ENCODE assay signal across 14 cellular contexts in the genomic region with DNA sequence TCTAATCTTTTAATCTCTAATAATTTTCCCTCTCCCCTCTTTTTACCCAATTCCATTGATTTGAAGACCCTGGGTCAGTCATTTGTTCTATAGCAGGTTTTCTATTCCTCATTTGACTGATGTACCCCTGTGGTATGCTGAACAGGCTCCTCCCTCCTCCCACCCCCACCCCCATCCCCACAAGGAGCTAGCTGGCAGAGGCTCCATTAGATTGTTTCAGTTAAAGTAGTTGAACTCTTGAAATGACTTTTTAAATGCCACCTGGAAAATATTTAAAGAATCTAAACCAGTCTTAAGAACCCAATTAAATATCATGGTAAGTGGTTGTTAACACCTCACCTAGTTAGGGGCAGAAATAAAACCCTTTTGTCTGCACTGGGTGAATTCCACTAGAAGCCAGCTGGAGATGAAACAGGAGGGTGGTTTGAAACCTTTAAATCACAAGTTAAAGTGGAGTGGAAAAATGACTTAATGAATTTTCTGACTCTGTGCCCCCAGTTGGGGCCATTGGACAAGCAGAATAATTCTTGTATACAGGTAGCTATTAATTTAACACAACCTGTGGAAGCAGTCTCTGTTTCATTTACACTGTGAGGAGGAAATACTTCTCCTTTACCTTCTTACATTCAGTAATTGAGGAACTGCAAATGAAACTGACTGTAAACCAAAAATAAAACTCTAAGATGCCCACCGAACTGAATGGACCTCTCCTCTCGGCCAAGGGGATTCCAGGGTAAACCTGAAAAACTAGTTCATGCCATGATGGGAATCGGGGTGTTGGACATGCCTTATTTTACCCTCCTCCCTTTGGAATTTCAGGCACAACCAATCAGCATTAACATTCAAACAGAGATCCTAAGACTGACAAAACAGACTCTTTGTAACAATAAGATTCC. TPM values are rescaled to one million over a fixed set of nuclear protein-coding genes. Genes with fewer than 3 reads are reported as not detected.
A peak's percentile ranks its signal among the peaks of the same experiment; 100 is the strongest.
DNase-seq lines count a peak whose midpoint lies in the region; ATAC-seq and TF ChIP-seq lines count a peak whose summit lies in the region.
"Had no signal": no experiment of that assay in that cellular context is flagged by ENCODE, and none has a peak within 500 bp of the region (broad histone marks: within the 10 kb centered on the region; RNA-seq: fewer than 3 reads in every experiment).

No MANE protein-coding gene starts in this region.

- H3K9ac ChIP-seq in HUES64 (ENCODE audit: low read depth, low read length): peak overlapping the region; percentile 68

- peaks cover 19% of the 10 kb centered on the region for H3K9me3 Mint-ChIP-seq in mesothelial cell of epicardium

- 93% methylated on average over 3 of the region's 3 CpGs for WGBS in HUES64

- peak overlapping the region; percentile 88 for H3K27ac Mint-ChIP-seq in mesothelial cell of epicardium

- no peaks in the 10 kb centered on the region for H3K36me3 Mint-ChIP-seq in mesothelial cell of epicardium

- peak overlapping the region; percentile 83 for H3K27ac ChIP-seq in HUES64 (ENCODE audit: low read depth, low read length)
- H3K27ac ChIP-seq: ovary had no signal

- H3K4me3 ChIP-seq in H7 (ENCODE audit: insufficient read depth, low read depth, low read length) (no peak overlapping the region), HUES64 (ENCODE audit: low read length) (0 out of 2 replicates have a peak overlapping the region, but pooled peaks have one; percentile 9)
- H3K4me3 ChIP-seq: ovary had no signal

- H3K4me1 Mint-ChIP-seq in mesothelial cell of epicardium: peaks cover 4% of the 10 kb centered on the region

- DNase-seq in H7: peak; percentile 25
- DNase-seq in mesothelial cell of epicardium (ENCODE audit: low spot score in 2 of 2, unreplicated experiment in 2 of 2): no peak
- DNase-seq in AG08396 (ENCODE audit: low spot score): no peak
- no peak for DNase-seq in stimulated activated CD4-positive, alpha-beta T cell treated with anti-CD3 and anti-CD28 coated beads, Interleukin-4, amount 100 ng/mL, for 4 hours
- no peak for DNase-seq in epidermal melanocyte (ENCODE audit: insufficient read length, low spot score)
- DNase-seq in SKM-1 treated with dmso at 0.1 percent for 144 hours (lab: John Stamatoyannopoulos, UW; ENCODE audit: unreplicated experiment): no peak
- DNase-seq: activated CD4-positive, alpha-beta T cell treated with anti-CD3 and anti-CD28 coated beads for 1 hour; activated naive CD4-positive, alpha-beta T cell; COR-L47; NCI-H510A; ovary; stimulated activated CD4-positive, alpha-beta T cell treated with anti-CD3 and anti-CD28 coated beads, Interleukin-4, amount 100 ng/mL, for 1 hour had no signal

- peaks cover 16% of the 10 kb centered on the region for H3K4me1 ChIP-seq in HUES64 (ENCODE audit: insufficient read depth, low read length)

- H3K9me3 ChIP-seq in HUES64 (ENCODE audit: insufficient read depth, low read depth, low read length): no peaks in the 10 kb centered on the region
- H3K9me3 ChIP-seq: ovary had no signal

- H3K4me3 Mint-ChIP-seq in mesothelial cell of epicardium: no peak overlapping the region

- H3K36me3 ChIP-seq in H7 (replicated peaks; ENCODE audit: control insufficient read depth, insufficient read depth, low read length): no peaks in the 10 kb centered on the region
- no peaks in the 10 kb centered on the region for H3K36me3 ChIP-seq in HUES64 (ENCODE audit: insufficient read depth, low read length)
- H3K36me3 ChIP-seq: ovary had no signal

- H3K27me3 Mint-ChIP-seq in mesothelial cell of epicardium (ENCODE audit: low read depth): no peaks in the 10 kb centered on the region

- ATAC-seq in GM18907 (IDR thresholded peaks at IDR 0.05; ENCODE audit: unreplicated experiment): peak; percentile 81

- H3K27me3 ChIP-seq in H7 (ENCODE audit: control insufficient read depth, insufficient read depth, low read length) (no peaks in the 10 kb centered on the region), HUES64 (ENCODE audit: insufficient read depth, low read length) (no peaks in the 10 kb centered on the region)
- H3K27me3 ChIP-seq: ovary had no signal

- no peak for TF ChIP-seq CTCF in mesothelial cell of epicardium (IDR thresholded peaks at IDR 0.05; ENCODE audit: unreplicated experiment)

RNA-seq across cellular contexts. Expression of gene PRR5L, which starts 30.7 kb away (rescaled TPM):
- 5.8 and 6.9 TPM in 2 replicates for total RNA-seq in H7 (2014; rRNA removed; shearing (Covaris generic))
- 5.0 TPM for polyA plus RNA-seq in HUES64 (2013, experiment 1 of 2)
- polyA plus RNA-seq in HUES64 (2013, experiment 2 of 2): 5.0 TPM
- 5.2 to 6.7 TPM (median 6.5 TPM) in 3 replicates for total RNA-seq in mesothelial cell of epicardium

RNA-seq across cellular contexts. Expression of gene COMMD9, which starts 37.5 kb away (rescaled TPM):
- total RNA-seq in H7 (2014; rRNA removed; shearing (Covaris generic)): 34.4 and 35.4 TPM in 2 replicates
- polyA plus RNA-seq in HUES64 (2013, experiment 1 of 2): 42.1 TPM
- polyA plus RNA-seq in HUES64 (2013, experiment 2 of 2): 38.1 TPM
- total RNA-seq in mesothelial cell of epicardium: 50.5 to 55.3 TPM (median 53.5 TPM) in 3 replicates
